Comparison of ENCODE assay signal across 28 cellular contexts in the genomic region with DNA sequence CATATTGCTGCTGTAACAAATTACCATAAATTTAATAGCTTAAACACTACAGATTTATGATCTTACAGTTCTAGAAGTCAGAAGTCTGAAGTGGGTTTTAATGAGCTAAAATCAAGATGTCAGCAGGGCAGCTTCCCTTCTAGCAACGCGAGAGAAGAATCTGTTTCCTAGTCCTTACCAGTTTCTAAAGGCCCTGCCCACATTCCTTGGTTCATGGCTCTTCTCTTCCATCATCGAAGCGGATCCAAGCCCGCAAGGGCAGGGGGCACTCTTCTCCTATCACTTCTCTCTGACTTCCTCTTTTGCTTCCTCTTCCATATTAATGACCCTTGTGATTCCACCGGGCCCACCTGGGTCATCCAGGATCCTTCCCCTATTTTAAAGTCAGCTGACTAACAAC. TPM values are rescaled to one million over a fixed set of nuclear protein-coding genes. Genes with fewer than 3 reads are reported as not detected.
"Had no signal": no experiment of that assay in that cellular context is flagged by ENCODE, and none has a peak within 500 bp of the region (broad histone marks: within the 10 kb centered on the region; RNA-seq: fewer than 3 reads in every experiment).

No MANE protein-coding gene starts in this region.

- H3K27ac ChIP-seq: body of pancreas, cardiac muscle cell, epithelial cell of prostate, gastroesophageal sphincter, neural progenitor cell, suprapubic skin, transverse colon had no signal

- H3K9me3 ChIP-seq: body of pancreas, gastroesophageal sphincter, transverse colon had no signal

- ATAC-seq: activated T-cell treated with anti-CD3 and anti-CD28 coated beads, Interleukin-2, amount 50 U/mL, for 72 hours; body of pancreas; gastroesophageal sphincter; left lobe of liver; naive thymus-derived CD8-positive, alpha-beta T cell; sciatic nerve; stimulated activated memory B cell treated with anti-CD40 and anti-IgM and Interleukin-4, amounts not matched to agents 10 μg/mL and 1 μg/mL and 100 μg/mL, for 72 hours had no signal

- DNase-seq: activated CD4-positive, alpha-beta T cell treated with anti-CD3 and anti-CD28 coated beads for 4 hours; activated CD4-positive, alpha-beta T cell treated with anti-CD3 and anti-CD28 coated beads, Interleukin-2, amount 50 U/mL, for 48 hours; activated CD4-positive, CD25-positive, alpha-beta regulatory T cell; activated effector memory CD4-positive, alpha-beta T cell treated with Interleukin-2 at 50 U/mL for 16 hours; activated naive CD4-positive, alpha-beta T cell treated with anti-CD3 and anti-CD28 coated beads for 36 hours; activated naive CD8-positive, alpha-beta T cell treated with anti-CD3 and anti-CD28 coated beads, Interleukin-2, amount 10 ng/mL, durations not matched to agents 7 days and 5 days; activated T-cell treated with anti-CD3 and anti-CD28 coated beads, Interleukin-2, amount 50 U/mL, for 72 hours; amygdala; body of pancreas; cortex of kidney; head of caudate nucleus; hypothalamus; naive thymus-derived CD8-positive, alpha-beta T cell; small intestine; stimulated activated CD4-positive, alpha-beta T cell treated with anti-CD3 and anti-CD28 coated beads, Interleukin-15, amount 100 ng/mL, for 24 hours; stomach; T1000; transverse colon had no signal

- H3K4me3 ChIP-seq: body of pancreas, cardiac muscle cell, gastroesophageal sphincter, lung, neural progenitor cell, stomach, suprapubic skin, transverse colon had no signal

- H3K9ac ChIP-seq: neural progenitor cell had no signal

- H3K36me3 ChIP-seq: cardiac muscle cell, gastroesophageal sphincter, neural progenitor cell, stomach, suprapubic skin, transverse colon had no signal

RNA-seq across cellular contexts. Expression of a gene that starts 16.1 kb away (rescaled TPM):
- polyA plus RNA-seq: cardiac muscle cell; keratinocyte; lung; naive thymus-derived CD8-positive, alpha-beta T cell; small intestine; stomach had no signal
